In the genomic region with DNA sequence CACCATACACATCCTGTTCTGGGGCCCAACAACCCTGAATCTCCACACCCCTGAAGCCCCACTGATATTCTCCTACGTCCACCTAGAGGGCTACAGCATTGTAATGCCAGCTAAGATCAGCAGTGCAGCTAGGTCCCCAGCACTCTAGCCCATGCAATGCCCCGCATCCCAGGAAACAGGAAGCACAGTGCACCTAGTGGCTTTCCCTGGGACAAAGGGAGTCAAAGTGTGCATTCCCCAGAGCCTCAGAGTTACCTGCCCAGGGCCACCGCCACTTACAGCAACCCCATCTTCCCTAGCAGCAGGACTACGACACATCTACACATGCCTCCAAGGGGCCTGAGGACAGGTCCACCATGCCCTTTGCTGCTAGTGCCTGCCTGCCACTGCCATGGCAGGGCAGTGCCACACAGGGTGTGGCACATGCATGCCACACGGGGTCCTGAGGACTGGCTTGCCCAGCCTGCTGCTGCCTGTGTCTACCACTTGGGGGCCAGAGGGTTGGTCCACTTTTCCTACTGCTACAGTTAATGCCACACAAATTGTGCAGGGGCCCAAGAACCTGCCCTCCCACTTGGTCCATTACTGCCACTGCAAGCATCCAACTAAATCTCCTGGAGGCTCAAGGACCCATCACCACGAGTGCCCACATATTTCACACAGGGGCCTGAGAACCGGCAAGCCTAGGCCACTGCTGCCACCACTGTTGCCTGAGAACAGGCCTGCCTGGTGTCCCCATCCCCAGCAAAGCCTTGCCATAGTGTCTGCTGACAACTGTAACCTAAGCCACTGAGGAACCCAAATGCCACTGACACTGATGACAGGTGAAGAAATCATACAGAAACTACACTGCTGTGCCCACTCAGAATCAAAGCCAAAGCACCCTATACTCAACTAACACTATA, we compare ENCODE assay signal across 16 cellular contexts. TPM values are rescaled to one million over a fixed set of nuclear protein-coding genes. Genes with fewer than 3 reads are reported as not detected.
A peak's percentile ranks its signal among the peaks of the same experiment; 100 is the strongest.
DNase-seq lines count a peak whose midpoint lies in the region; ATAC-seq and TF ChIP-seq lines count a peak whose summit lies in the region.
"Had no signal": no experiment of that assay in that cellular context is flagged by ENCODE, and none has a peak within 500 bp of the region (broad histone marks: within the 10 kb centered on the region; RNA-seq: fewer than 3 reads in every experiment).

No MANE protein-coding gene starts in this region.

- H3K27me3 Mint-ChIP-seq in endothelial cell (ENCODE audit: unreplicated experiment): peaks cover 3% of the 10 kb centered on the region
- no peaks in the 10 kb centered on the region for H3K27me3 Mint-ChIP-seq in progenitor cell of endocrine pancreas

- H3K9me2 ChIP-seq in OCI-LY1 (ENCODE audit: low read depth, low read length): no peaks in the 10 kb centered on the region

- TF ChIP-seq CTCF in OCI-LY1 (IDR thresholded peaks at IDR 0.05; ENCODE audit: low read length) (peak; percentile 40; the same call in 1 of the 2 replicates), endothelial cell (IDR thresholded peaks at IDR 0.05; ENCODE audit: unreplicated experiment) (peak; percentile 36), progenitor cell of endocrine pancreas (IDR thresholded peaks at IDR 0.05; ENCODE audit: unreplicated experiment) (peak; percentile 20)

- H3F3A ChIP-seq in OCI-LY1 (ENCODE audit: insufficient read depth, low read length): no peaks in the 10 kb centered on the region

- no peaks in the 10 kb centered on the region for H4K20me1 ChIP-seq in OCI-LY1 (ENCODE audit: insufficient read depth, low read length)

- H3K4me3 Mint-ChIP-seq in endothelial cell (ENCODE audit: unreplicated experiment) (no peak overlapping the region), progenitor cell of endocrine pancreas (ENCODE audit: low read depth) (no peak overlapping the region)
- H3K4me3 Mint-ChIP-seq: CD8-positive, alpha-beta T cell had no signal

- H3K9me3 ChIP-seq in OCI-LY1 (ENCODE audit: low read length): peaks cover 19% of the 10 kb centered on the region

- H3K79me2 ChIP-seq in OCI-LY1 (ENCODE audit: insufficient read depth, low read length): peaks cover 50% of the 10 kb centered on the region

- no peak overlapping the region for H3K4me2 ChIP-seq in OCI-LY1 (ENCODE audit: low read length)

- H3K4me1 Mint-ChIP-seq in endothelial cell (ENCODE audit: unreplicated experiment): no peaks in the 10 kb centered on the region
- peaks cover 3% of the 10 kb centered on the region for H3K4me1 Mint-ChIP-seq in progenitor cell of endocrine pancreas (ENCODE audit: low read depth)

- H3K36me3 Mint-ChIP-seq in endothelial cell (ENCODE audit: low read depth, unreplicated experiment): no peaks in the 10 kb centered on the region
- peaks cover 2% of the 10 kb centered on the region for H3K36me3 Mint-ChIP-seq in progenitor cell of endocrine pancreas (ENCODE audit: insufficient read depth)

- no peak overlapping the region for H3K9ac ChIP-seq in OCI-LY1 (ENCODE audit: low read length)

- H3K27ac Mint-ChIP-seq in endothelial cell (ENCODE audit: unreplicated experiment): peak overlapping the region; percentile 23
- peak overlapping the region; percentile 54 for H3K27ac Mint-ChIP-seq in progenitor cell of endocrine pancreas
- H3K27ac Mint-ChIP-seq: CD8-positive, alpha-beta T cell had no signal

- H3K27ac ChIP-seq in OCI-LY1 (ENCODE audit: low read depth, low read length, poor library complexity, severe bottlenecking): no peak overlapping the region

- DNase-seq in NCI-H82 (lab: John Stamatoyannopoulos, UW) (peak; percentile 3), NCI-H82 treated with DMSO at 0.1 percent for 48 hours (lab: John Stamatoyannopoulos, UW; ENCODE audit: unreplicated experiment) (no peak), endothelial cell (ENCODE audit: low spot score) (no peak), progenitor cell of endocrine pancreas (ENCODE audit: low spot score, unreplicated experiment) (no peak), NCI-H2029 treated with DMSO at 0.1 percent for 48 hours (lab: John Stamatoyannopoulos, UW) (no peak)
- DNase-seq in activated CD4-positive, CD25-positive, alpha-beta regulatory T cell treated with anti-CD3 and anti-CD28 coated beads, Interleukin-2, amount 50 U/mL, for 72 hours: no peak
- DNase-seq: 8988T; activated CD4-positive, alpha-beta T cell treated with anti-CD3 and anti-CD28 coated beads for 1 hour; activated T-cell treated with anti-CD3 and anti-CD28 coated beads, Interleukin-2, amount 50 U/mL, for 1 hour; CD8-positive, alpha-beta T cell; NCI-H1105; substantia nigra had no signal

- no peaks in the 10 kb centered on the region for H3K27me3 ChIP-seq in OCI-LY1 (ENCODE audit: insufficient read depth, low read length)

- no peak overlapping the region for H2AFZ ChIP-seq in OCI-LY1 (ENCODE audit: low read length)

- H3K4me3 ChIP-seq in OCI-LY1 (ENCODE audit: low read depth, low read length, poor library complexity, severe bottlenecking): no peak overlapping the region

- H3K9me3 Mint-ChIP-seq in endothelial cell (ENCODE audit: unreplicated experiment): peaks cover 4% of the 10 kb centered on the region
- H3K9me3 Mint-ChIP-seq in progenitor cell of endocrine pancreas (ENCODE audit: low read depth): peaks cover 28% of the 10 kb centered on the region

- no peak for ATAC-seq in HG02840 (IDR thresholded peaks at IDR 0.05; ENCODE audit: low FRiP score, unreplicated experiment)
- ATAC-seq: CD8-positive, alpha-beta T cell had no signal

- H3K4me1 ChIP-seq in OCI-LY1 (ENCODE audit: insufficient read depth, low read length, severe bottlenecking): no peaks in the 10 kb centered on the region

- H3K36me3 ChIP-seq in OCI-LY1 (ENCODE audit: insufficient read depth, low read length): peaks cover 37% of the 10 kb centered on the region

RNA-seq across cellular contexts. Expression of a gene that starts 23.7 kb away (rescaled TPM):
- 0.85 TPM for total RNA-seq in endothelial cell (ENCODE audit: unreplicated experiment)
- total RNA-seq in progenitor cell of endocrine pancreas: 0.89 and 1.1 TPM in 2 replicates

RNA-seq across cellular contexts. Expression of a gene that starts 28.3 kb away (rescaled TPM):
- total RNA-seq in endothelial cell (ENCODE audit: unreplicated experiment): 0.23 TPM
- 3.0 and 3.1 TPM in 2 replicates for total RNA-seq in progenitor cell of endocrine pancreas

RNA-seq across cellular contexts. Expression of a gene that starts 34.7 kb away (rescaled TPM):
- total RNA-seq in endothelial cell (ENCODE audit: unreplicated experiment) (27.0 TPM), progenitor cell of endocrine pancreas (31.2 and 32.6 TPM in 2 replicates)
- total RNA-seq: CD8-positive, alpha-beta T cell had no signal

RNA-seq across cellular contexts. Expression of a gene that starts 50.1 kb away (rescaled TPM):
- not detected for total RNA-seq in endothelial cell (ENCODE audit: unreplicated experiment)
- 1.7 and 2.1 TPM in 2 replicates for total RNA-seq in progenitor cell of endocrine pancreas
- total RNA-seq: dermis microvascular lymphatic vessel endothelial cell, osteocyte had no signal
